ENCODE assay signal across 1 cellular context in the genomic region with DNA sequence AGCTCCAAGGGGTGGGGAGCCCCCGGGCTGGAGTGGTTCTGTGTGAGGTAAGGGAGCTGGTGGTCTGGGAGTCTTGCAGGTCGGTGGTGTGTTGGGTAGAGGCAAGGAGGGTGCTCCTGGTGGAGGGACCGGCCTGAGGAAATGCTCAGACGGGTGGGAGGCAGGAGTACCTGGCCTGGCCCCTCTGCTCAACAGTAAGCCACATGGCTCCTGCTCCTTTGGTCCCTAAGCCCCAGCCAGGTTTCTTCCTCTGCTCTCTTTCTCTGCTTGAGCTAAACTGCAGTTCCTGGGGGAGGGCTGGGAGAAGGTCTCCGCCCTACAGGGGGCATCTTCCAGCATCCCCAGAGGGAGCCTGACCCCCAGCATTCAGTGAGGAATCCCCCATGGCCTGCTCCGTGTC.
TF ChIP-seq lines count a peak whose summit lies in the region.

No MANE protein-coding gene starts in this region.

TF ChIP-seq in GM23338, 12 proteins besides CTCF, POLR2A, EP300 and RAD21 (continued from another document):
- TF ChIP-seq, protein P1, sequence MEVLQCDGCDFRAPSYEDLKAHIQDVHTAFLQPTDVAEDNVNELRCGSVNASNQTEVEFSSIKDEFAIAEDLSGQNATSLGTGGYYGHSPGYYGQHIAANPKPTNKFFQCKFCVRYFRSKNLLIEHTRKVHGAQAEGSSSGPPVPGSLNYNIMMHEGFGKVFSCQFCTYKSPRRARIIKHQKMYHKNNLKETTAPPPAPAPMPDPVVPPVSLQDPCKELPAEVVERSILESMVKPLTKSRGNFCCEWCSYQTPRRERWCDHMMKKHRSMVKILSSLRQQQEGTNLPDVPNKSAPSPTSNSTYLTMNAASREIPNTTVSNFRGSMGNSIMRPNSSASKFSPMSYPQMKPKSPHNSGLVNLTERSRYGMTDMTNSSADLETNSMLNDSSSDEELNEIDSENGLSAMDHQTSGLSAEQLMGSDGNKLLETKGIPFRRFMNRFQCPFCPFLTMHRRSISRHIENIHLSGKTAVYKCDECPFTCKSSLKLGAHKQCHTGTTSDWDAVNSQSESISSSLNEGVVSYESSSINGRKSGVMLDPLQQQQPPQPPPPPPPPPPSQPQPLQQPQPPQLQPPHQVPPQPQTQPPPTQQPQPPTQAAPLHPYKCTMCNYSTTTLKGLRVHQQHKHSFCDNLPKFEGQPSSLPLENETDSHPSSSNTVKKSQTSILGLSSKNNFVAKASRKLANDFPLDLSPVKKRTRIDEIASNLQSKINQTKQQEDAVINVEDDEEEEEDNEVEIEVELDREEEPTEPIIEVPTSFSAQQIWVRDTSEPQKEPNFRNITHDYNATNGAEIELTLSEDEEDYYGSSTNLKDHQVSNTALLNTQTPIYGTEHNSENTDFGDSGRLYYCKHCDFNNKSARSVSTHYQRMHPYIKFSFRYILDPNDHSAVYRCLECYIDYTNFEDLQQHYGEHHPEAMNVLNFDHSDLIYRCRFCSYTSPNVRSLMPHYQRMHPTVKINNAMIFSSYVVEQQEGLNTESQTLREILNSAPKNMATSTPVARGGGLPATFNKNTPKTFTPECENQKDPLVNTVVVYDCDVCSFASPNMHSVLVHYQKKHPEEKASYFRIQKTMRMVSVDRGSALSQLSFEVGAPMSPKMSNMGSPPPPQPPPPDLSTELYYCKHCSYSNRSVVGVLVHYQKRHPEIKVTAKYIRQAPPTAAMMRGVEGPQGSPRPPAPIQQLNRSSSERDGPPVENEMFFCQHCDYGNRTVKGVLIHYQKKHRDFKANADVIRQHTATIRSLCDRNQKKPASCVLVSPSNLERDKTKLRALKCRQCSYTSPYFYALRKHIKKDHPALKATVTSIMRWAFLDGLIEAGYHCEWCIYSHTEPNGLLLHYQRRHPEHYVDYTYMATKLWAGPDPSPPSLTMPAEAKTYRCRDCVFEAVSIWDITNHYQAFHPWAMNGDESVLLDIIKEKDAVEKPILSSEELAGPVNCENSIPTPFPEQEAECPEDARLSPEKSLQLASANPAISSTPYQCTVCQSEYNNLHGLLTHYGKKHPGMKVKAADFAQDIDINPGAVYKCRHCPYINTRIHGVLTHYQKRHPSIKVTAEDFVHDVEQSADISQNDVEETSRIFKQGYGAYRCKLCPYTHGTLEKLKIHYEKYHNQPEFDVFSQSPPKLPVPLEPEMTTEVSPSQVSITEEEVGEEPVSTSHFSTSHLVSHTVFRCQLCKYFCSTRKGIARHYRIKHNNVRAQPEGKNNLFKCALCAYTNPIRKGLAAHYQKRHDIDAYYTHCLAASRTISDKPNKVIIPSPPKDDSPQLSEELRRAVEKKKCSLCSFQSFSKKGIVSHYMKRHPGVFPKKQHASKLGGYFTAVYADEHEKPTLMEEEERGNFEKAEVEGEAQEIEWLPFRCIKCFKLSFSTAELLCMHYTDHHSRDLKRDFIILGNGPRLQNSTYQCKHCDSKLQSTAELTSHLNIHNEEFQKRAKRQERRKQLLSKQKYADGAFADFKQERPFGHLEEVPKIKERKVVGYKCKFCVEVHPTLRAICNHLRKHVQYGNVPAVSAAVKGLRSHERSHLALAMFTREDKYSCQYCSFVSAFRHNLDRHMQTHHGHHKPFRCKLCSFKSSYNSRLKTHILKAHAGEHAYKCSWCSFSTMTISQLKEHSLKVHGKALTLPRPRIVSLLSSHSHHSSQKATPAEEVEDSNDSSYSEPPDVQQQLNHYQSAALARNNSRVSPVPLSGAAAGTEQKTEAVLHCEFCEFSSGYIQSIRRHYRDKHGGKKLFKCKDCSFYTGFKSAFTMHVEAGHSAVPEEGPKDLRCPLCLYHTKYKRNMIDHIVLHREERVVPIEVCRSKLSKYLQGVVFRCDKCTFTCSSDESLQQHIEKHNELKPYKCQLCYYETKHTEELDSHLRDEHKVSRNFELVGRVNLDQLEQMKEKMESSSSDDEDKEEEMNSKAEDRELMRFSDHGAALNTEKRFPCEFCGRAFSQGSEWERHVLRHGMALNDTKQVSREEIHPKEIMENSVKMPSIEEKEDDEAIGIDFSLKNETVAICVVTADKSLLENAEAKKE (CRISPR knock-in tag; IDR thresholded peaks at IDR 0.05) = no peak
- TF ChIP-seq ZNF331 (CRISPR knock-in tag; IDR thresholded peaks at IDR 0.05; ENCODE audit: low read depth) = no peak
